In the genomic region with DNA sequence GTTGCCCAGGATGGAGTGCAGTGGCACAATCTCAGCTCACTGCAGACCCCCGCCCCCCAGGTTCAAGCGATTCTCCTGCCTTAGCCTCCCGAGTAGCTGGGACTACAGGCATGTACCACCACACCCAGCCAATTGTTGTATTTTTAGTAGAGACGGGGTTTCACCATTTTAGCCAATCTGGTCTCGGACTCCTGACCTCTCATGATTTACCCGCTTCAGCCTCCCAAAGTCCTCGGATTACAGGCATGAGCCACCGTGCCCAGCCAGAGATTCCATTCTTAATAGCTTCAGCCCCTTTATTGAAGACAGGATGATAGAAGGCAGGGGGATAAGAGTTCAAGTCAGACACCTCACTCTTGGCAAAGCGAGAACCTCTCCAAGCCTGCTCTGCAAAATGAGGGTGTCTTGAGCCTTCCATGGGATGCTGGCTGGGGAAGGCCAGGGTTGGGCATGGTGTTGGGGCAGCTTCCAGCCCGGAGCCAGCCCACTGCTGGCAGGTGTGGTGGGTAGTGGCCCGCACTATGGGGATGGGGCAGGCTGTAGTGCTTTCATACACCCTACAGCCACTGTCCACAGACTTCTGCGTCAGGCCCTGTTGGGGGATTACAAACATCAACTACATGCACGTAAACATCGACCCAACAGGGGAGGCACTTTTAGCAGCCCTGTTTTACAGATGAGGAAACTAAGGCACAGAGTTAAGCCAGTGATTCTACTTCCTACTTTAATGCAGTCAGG, we compare ENCODE assay signal across 12 cellular contexts. TPM values are rescaled to one million over a fixed set of nuclear protein-coding genes. Genes with fewer than 3 reads are reported as not detected.
A peak's percentile ranks its signal among the peaks of the same experiment; 100 is the strongest.
DNase-seq lines count a peak whose midpoint lies in the region; ATAC-seq and TF ChIP-seq lines count a peak whose summit lies in the region.
"Had no signal": no experiment of that assay in that cellular context is flagged by ENCODE, and none has a peak within 500 bp of the region (broad histone marks: within the 10 kb centered on the region; RNA-seq: fewer than 3 reads in every experiment).

No MANE protein-coding gene starts in this region.

- H3K4me1 Mint-ChIP-seq in naive thymus-derived CD4-positive, alpha-beta T cell, result peaks cover 24 to 59% (median 50%) of the 10 kb centered on the region in 7 donors

- no peaks in the 10 kb centered on the region for H3K27me3 ChIP-seq in right atrium auricular region
- no peaks in the 10 kb centered on the region for H3K27me3 ChIP-seq in body of pancreas
- H3K27me3 ChIP-seq in naive thymus-derived CD4-positive, alpha-beta T cell (ENCODE audit: control insufficient read depth in 2 of 2, insufficient read depth in 2 of 2, low read length in 2 of 2), result no peaks in the 10 kb centered on the region

- no peak for TF ChIP-seq CTCF in right atrium auricular region (IDR thresholded peaks at IDR 0.05)
- TF ChIP-seq CTCF in body of pancreas (IDR thresholded peaks at IDR 0.05), result no peak
- no peak for TF ChIP-seq CTCF in lower leg skin (IDR thresholded peaks at IDR 0.05)

- ATAC-seq in body of pancreas, result no peak
- ATAC-seq in naive thymus-derived CD4-positive, alpha-beta T cell, result no peak
- ATAC-seq: esophagus mucosa had no signal

- WGBS in body of pancreas, 2 donors, result 90 to 98% methylated on average over 13 to 14 of the region's 14 CpGs
- 93% methylated on average over 14 of the region's 14 CpGs for WGBS in lower leg skin, 2 donors

- no peaks in the 10 kb centered on the region for H3K9me3 ChIP-seq in right atrium auricular region
- no peaks in the 10 kb centered on the region for H3K9me3 ChIP-seq in body of pancreas
- no peaks in the 10 kb centered on the region for H3K9me3 ChIP-seq in naive thymus-derived CD4-positive, alpha-beta T cell (ENCODE audit: control insufficient read depth in 2 of 3, low read length in 3 of 3)

- no peaks in the 10 kb centered on the region for H3K36me3 ChIP-seq in right atrium auricular region
- H3K36me3 ChIP-seq in body of pancreas (replicated peaks in 1 of 2; ENCODE audit: insufficient read depth in 1 of 2, low read depth in 2 of 2), result no peaks in the 10 kb centered on the region
- no peaks in the 10 kb centered on the region for H3K36me3 ChIP-seq in naive thymus-derived CD4-positive, alpha-beta T cell (ENCODE audit: control insufficient read depth in 2 of 3, insufficient read depth in 3 of 3, low read length in 3 of 3)

- H3K9me3 Mint-ChIP-seq in naive thymus-derived CD4-positive, alpha-beta T cell, result peaks cover 0 to 2% (median 0%) of the 10 kb centered on the region in 11 donors

- no peak overlapping the region for H3K4me3 ChIP-seq in right atrium auricular region
- no peak overlapping the region for H3K4me3 ChIP-seq in body of pancreas
- no peak overlapping the region for H3K4me3 ChIP-seq in naive thymus-derived CD4-positive, alpha-beta T cell (ENCODE audit: low read length)
- H3K4me3 ChIP-seq in lower leg skin (ENCODE audit: low read depth, poor library complexity, severe bottlenecking), result no peak overlapping the region

- POLR2A ChIA-PET in naive thymus-derived CD4-positive, alpha-beta T cell (lab: Charles Lee), result no interaction called here

- TF ChIP-seq POLR2A in body of pancreas (IDR thresholded peaks at IDR 0.05) (no peak), lower leg skin (IDR thresholded peaks at IDR 0.05) (no peak)

- DNase-seq in right atrium auricular region (ENCODE audit: low spot score) (no peak), cardiac septum (ENCODE audit: low spot score) (no peak), body of pancreas (no peak), iPS-NIHi11 (ENCODE audit: low spot score) (no peak), lower leg skin (ENCODE audit: low spot score in 2 of 2) (no peak), NCI-H1092 (lab: John Stamatoyannopoulos, UW) (no peak), posterior vena cava (ENCODE audit: low spot score) (no peak)
- DNase-seq in naive thymus-derived CD4-positive, alpha-beta T cell, result no peak
- DNase-seq: NCI-H1092 treated with DMSO at 0.1 percent for 48 hours; stimulated activated CD4-positive, alpha-beta T cell treated with anti-CD3 and anti-CD28 coated beads, Interleukin-15, amount 100 ng/mL, for 24 hours; stimulated activated naive CD4-positive, alpha-beta T cell treated with Interleukin-2 at 50 U/mL for 16 hours had no signal

- peak overlapping the region; percentile 72 to 83 for H3K27ac ChIP-seq in right atrium auricular region
- peak overlapping the region; percentile 81 to 94 (median 91) for H3K27ac ChIP-seq in body of pancreas
- H3K27ac ChIP-seq in naive thymus-derived CD4-positive, alpha-beta T cell (ENCODE audit: low read depth, low read length), result peak overlapping the region; percentile 4

- peak overlapping the region in 9 of 10 donors; percentile 9 to 97 (median 29) for H3K4me3 Mint-ChIP-seq in naive thymus-derived CD4-positive, alpha-beta T cell

- H3K27ac Mint-ChIP-seq in naive thymus-derived CD4-positive, alpha-beta T cell, result peak overlapping the region; percentile 47 to 87 (median 71)

- CTCF ChIA-PET in naive thymus-derived CD4-positive, alpha-beta T cell (lab: Charles Lee), result interaction anchor here (1.1 kb wide), 1 partner anchor 15 kb away, joined by 3 read pairs; no protein-coding TSS in a partner anchor

- H3K36me3 Mint-ChIP-seq in naive thymus-derived CD4-positive, alpha-beta T cell, result no peaks in the 10 kb centered on the region

- H3K27me3 Mint-ChIP-seq in naive thymus-derived CD4-positive, alpha-beta T cell, result no peaks in the 10 kb centered on the region

- H3K4me1 ChIP-seq in right atrium auricular region (peaks cover 0 to 78% of the 10 kb centered on the region in 2 donors), body of pancreas (peaks cover 80% of the 10 kb centered on the region)
- H3K4me1 ChIP-seq in naive thymus-derived CD4-positive, alpha-beta T cell (ENCODE audit: control insufficient read depth in 2 of 2, insufficient read depth in 2 of 2, low read length in 2 of 2), result peaks cover 6% of the 10 kb centered on the region in 2 donors

- intact Hi-C loops in cardiac septum (cut with DNase I), result loop anchor here (5.0 kb wide), 1 partner anchor 68 kb away; a partner anchor contains a TSS
- intact Hi-C loops in body of pancreas (cut with DNase I), result no loop called here
- intact Hi-C loops in naive thymus-derived CD4-positive, alpha-beta T cell (cut with micrococcal nuclease), result loop anchor here in 1 of 2 donors (5.0 kb wide), 4 partner anchors 48 to 1877 kb away; a partner anchor contains a TSS
- intact Hi-C loops in lower leg skin (cut with DNase I; ENCODE audit: low total_unique reads), result no loop called here
- intact Hi-C loops in posterior vena cava (cut with DNase I), result loop anchor here in 1 of 2 donors (10.0 kb wide), 1 partner anchor 61 kb away; no protein-coding TSS in a partner anchor

RNA-seq across cellular contexts. Expression of a gene that starts 3.5 kb away (rescaled TPM):
- total RNA-seq in right atrium auricular region (10 to 100 TPM; 28.4 to 84.8 TPM), cardiac septum (21.6 TPM), body of pancreas (10 to 100 TPM; 16.5 to 59.9 TPM), lower leg skin (10 to 100 TPM; 42.2 to 47.8 (median 44.2) TPM), posterior vena cava (10 to 100 TPM; 39.8 to 44.0 TPM)
- total RNA-seq in naive thymus-derived CD4-positive, alpha-beta T cell, result 100 to 1,000 TPM in 1 of 5 experiments, 10 to 100 TPM in 4; 29.6 to 123 (median 39.9) TPM
- 10 to 100 TPM; 24.9 to 32.7 TPM for polyA plus RNA-seq in naive thymus-derived CD4-positive, alpha-beta T cell

RNA-seq across cellular contexts. Expression of a gene that starts 16.8 kb away (rescaled TPM):
- total RNA-seq in right atrium auricular region, result not detected
- total RNA-seq in cardiac septum, result not detected
- total RNA-seq in body of pancreas, result not detected
- not detected for total RNA-seq in naive thymus-derived CD4-positive, alpha-beta T cell
- not detected for polyA plus RNA-seq in naive thymus-derived CD4-positive, alpha-beta T cell
- total RNA-seq in lower leg skin, result not detected
- not detected for total RNA-seq in posterior vena cava
- total RNA-seq: esophagus mucosa had no signal

Comparison
In these comparisons a context has a peak if more than half of its experiments do, and no peak if none do; other contexts are left out.
1. H3K27ac ChIP-seq: peak in every context shown above with its lines; median percentile 91 in body of pancreas; 78 in right atrium auricular region; 4 in naive thymus-derived CD4-positive, alpha-beta T cell.